1 cellular context compared by ENCODE assay signal in genomic region chr5:162529886-162530285, GRCh38.
TF ChIP-seq lines count a peak whose summit lies in the region.

No MANE protein-coding gene starts in this region.

TF ChIP-seq in GM23338, 12 proteins besides CTCF, POLR2A, EP300 and RAD21 (continued from another document):
- TF ChIP-seq ZNF462 (CRISPR knock-in tag; IDR thresholded peaks at IDR 0.05) (no peak), STAT1 (IDR thresholded peaks at IDR 0.05; ENCODE audit: unreplicated experiment) (no peak), ETS1 (IDR thresholded peaks at IDR 0.05) (no peak), ZNF114 (CRISPR knock-in tag; IDR thresholded peaks at IDR 0.05) (no peak), CREB1 (CRISPR knock-in tag; IDR thresholded peaks at IDR 0.05; ENCODE audit: low read depth) (no peak), EZH2phosphoT487 (IDR thresholded peaks at IDR 0.05; ENCODE audit: unreplicated experiment) (no peak)
